In genomic region chr12:116381744-116382455, GRCh38 we compare ENCODE assay signal across 10 cellular contexts.
DNase-seq lines count a peak whose midpoint lies in the region; ATAC-seq and TF ChIP-seq lines count a peak whose summit lies in the region.
"Had no signal": no experiment of that assay in that cellular context is flagged by ENCODE, and none has a peak within 500 bp of the region (broad histone marks: within the 10 kb centered on the region; RNA-seq: fewer than 3 reads in every experiment).

No MANE protein-coding gene starts in this region.

- peaks cover 35 to 44% of the 10 kb centered on the region in 2 experiments for H3K4me1 Mint-ChIP-seq in H9
- no peaks in the 10 kb centered on the region for H3K4me1 Mint-ChIP-seq in activated T-helper 1 cell treated with anti-CD3 and anti-CD28 coated beads, Interleukin-12 subunit alpha, Interleukin-12 subunit beta, Interleukin-2, Interleukin-4 antibody, amounts not matched to agents 30 ng/mL and 10 ng/mL and 1 ng/mL, durations not matched to agents 14 hours and 24 hours and 36 hours (ENCODE audit: low read depth)
- H3K4me1 Mint-ChIP-seq in activated CD8-positive, alpha-beta memory T cell treated with anti-CD3 and anti-CD28 coated beads, Interleukin-2, amount 10 ng/mL, durations not matched to agents 7 days and 5 days: peaks cover 5% of the 10 kb centered on the region

- CTCF ChIA-PET in activated CD8-positive, alpha-beta memory T cell treated with anti-CD3 and anti-CD28 coated beads, Interleukin-2, amount 10 ng/mL, durations not matched to agents 7 days and 5 days (lab: Charles Lee): no interaction called here

- H3K14ac ChIP-seq in H9 (ENCODE audit: insufficient read depth, low read length): peak overlapping the region; percentile 54; the same call in 1 of the 2 replicates

- H3K27ac Mint-ChIP-seq in H9: peak overlapping the region; percentile 18 to 83 (median 41)
- peak overlapping the region; percentile 58 for H3K27ac Mint-ChIP-seq in activated T-helper 1 cell treated with anti-CD3 and anti-CD28 coated beads, Interleukin-12 subunit alpha, Interleukin-12 subunit beta, Interleukin-2, Interleukin-4 antibody, amounts not matched to agents 30 ng/mL and 10 ng/mL and 1 ng/mL, durations not matched to agents 14 hours and 24 hours and 36 hours
- no peak overlapping the region for H3K27ac Mint-ChIP-seq in activated CD8-positive, alpha-beta memory T cell treated with anti-CD3 and anti-CD28 coated beads, Interleukin-2, amount 10 ng/mL, durations not matched to agents 7 days and 5 days
- H3K27ac Mint-ChIP-seq: immature natural killer cell had no signal

- peaks cover 11% of the 10 kb centered on the region for H3F3A ChIP-seq in smooth muscle cell (ENCODE audit: low read depth)

- H3K9ac ChIP-seq in H9 (ENCODE audit: extremely low read depth, insufficient read length, low read length) (peak overlapping the region; percentile 27), smooth muscle cell (ENCODE audit: low read depth) (peak overlapping the region; percentile 49)

- no peaks in the 10 kb centered on the region for H3K9me2 ChIP-seq in hepatocyte (replicated peaks; ENCODE audit: insufficient read depth)

- no peak overlapping the region for H2BK20ac ChIP-seq in H9 (ENCODE audit: low read depth, low read length, poor library complexity, severe bottlenecking)

- H4K5ac ChIP-seq in H9 (ENCODE audit: insufficient read length, low read depth, low read length): no peak overlapping the region

- peak overlapping the region; percentile 48 to 76 for H3K4me3 Mint-ChIP-seq in H9
- no peak overlapping the region for H3K4me3 Mint-ChIP-seq in activated T-helper 1 cell treated with anti-CD3 and anti-CD28 coated beads, Interleukin-12 subunit alpha, Interleukin-12 subunit beta, Interleukin-2, Interleukin-4 antibody, amounts not matched to agents 30 ng/mL and 10 ng/mL and 1 ng/mL, durations not matched to agents 14 hours and 24 hours and 36 hours
- H3K4me3 Mint-ChIP-seq in activated CD8-positive, alpha-beta memory T cell treated with anti-CD3 and anti-CD28 coated beads, Interleukin-2, amount 10 ng/mL, durations not matched to agents 7 days and 5 days: no peak overlapping the region
- H3K4me3 Mint-ChIP-seq: immature natural killer cell had no signal

- H3K27me3 Mint-ChIP-seq in H9 (ENCODE audit: low read depth): peaks cover 27% of the 10 kb centered on the region
- peaks cover 8% of the 10 kb centered on the region for H3K27me3 Mint-ChIP-seq in activated T-helper 1 cell treated with anti-CD3 and anti-CD28 coated beads, Interleukin-12 subunit alpha, Interleukin-12 subunit beta, Interleukin-2, Interleukin-4 antibody, amounts not matched to agents 30 ng/mL and 10 ng/mL and 1 ng/mL, durations not matched to agents 14 hours and 24 hours and 36 hours (ENCODE audit: insufficient read depth)
- peaks cover 22% of the 10 kb centered on the region for H3K27me3 Mint-ChIP-seq in activated CD8-positive, alpha-beta memory T cell treated with anti-CD3 and anti-CD28 coated beads, Interleukin-2, amount 10 ng/mL, durations not matched to agents 7 days and 5 days

- H2BK15ac ChIP-seq in H9 (ENCODE audit: low read depth, low read length): no peak overlapping the region

- peak; percentile 73 for DNase-seq in H9
- DNase-seq in activated T-helper 1 cell treated with anti-CD3 and anti-CD28 coated beads, Interleukin-12 subunit alpha, Interleukin-12 subunit beta, Interleukin-2, Interleukin-4 antibody, amounts not matched to agents 30 ng/mL and 10 ng/mL and 1 ng/mL, durations not matched to agents 14 hours and 24 hours and 36 hours (ENCODE audit: low spot score): no peak
- DNase-seq in hepatocyte (ENCODE audit: low spot score): peak; percentile 62
- DNase-seq in smooth muscle cell (lab: John Stamatoyannopoulos, UW; ENCODE audit: unreplicated experiment): no peak
- DNase-seq in stimulated activated CD4-positive, alpha-beta T cell treated with anti-CD3 and anti-CD28 coated beads, Interleukin-2, amount 100 ng/mL, for 48 hours: no peak
- no peak for DNase-seq in activated CD8-positive, alpha-beta memory T cell treated with anti-CD3 and anti-CD28 coated beads, Interleukin-2, amount 10 ng/mL, durations not matched to agents 7 days and 5 days
- DNase-seq in amygdala (lab: John Stamatoyannopoulos, UW): no peak
- DNase-seq: immature natural killer cell, NCI-H2227 treated with DMSO at 0.1 percent for 48 hours had no signal

- H3K4me2 ChIP-seq in H9 (ENCODE audit: insufficient read depth, insufficient read length, low read length): peak overlapping the region; percentile 91
- peak overlapping the region; percentile 62 for H3K4me2 ChIP-seq in hepatocyte
- peak overlapping the region; percentile 79 for H3K4me2 ChIP-seq in smooth muscle cell

- H2BK120ac ChIP-seq in H9 (ENCODE audit: low read depth, low read length, poor library complexity, severe bottlenecking): no peak overlapping the region

- intact Hi-C loops in activated T-helper 1 cell treated with anti-CD3 and anti-CD28 coated beads, Interleukin-12 subunit alpha, Interleukin-12 subunit beta, Interleukin-2, Interleukin-4 antibody, amounts not matched to agents 30 ng/mL and 10 ng/mL and 1 ng/mL, durations not matched to agents 14 hours and 24 hours and 36 hours (cut with micrococcal nuclease): no loop called here

- H3T11ph ChIP-seq in H9 (ENCODE audit: low read length): no peak overlapping the region

- no peaks in the 10 kb centered on the region for H3K36me3 Mint-ChIP-seq in H9 (ENCODE audit: insufficient read depth in 1 of 3, low read depth in 3 of 3)
- no peaks in the 10 kb centered on the region for H3K36me3 Mint-ChIP-seq in activated T-helper 1 cell treated with anti-CD3 and anti-CD28 coated beads, Interleukin-12 subunit alpha, Interleukin-12 subunit beta, Interleukin-2, Interleukin-4 antibody, amounts not matched to agents 30 ng/mL and 10 ng/mL and 1 ng/mL, durations not matched to agents 14 hours and 24 hours and 36 hours (ENCODE audit: low read depth)
- no peaks in the 10 kb centered on the region for H3K36me3 Mint-ChIP-seq in activated CD8-positive, alpha-beta memory T cell treated with anti-CD3 and anti-CD28 coated beads, Interleukin-2, amount 10 ng/mL, durations not matched to agents 7 days and 5 days
- H3K36me3 Mint-ChIP-seq: immature natural killer cell had no signal

- ATAC-seq in HG03439 (IDR thresholded peaks at IDR 0.05; ENCODE audit: unreplicated experiment): no peak
- no peak for ATAC-seq in activated CD8-positive, alpha-beta memory T cell treated with anti-CD3 and anti-CD28 coated beads, Interleukin-2, amount 10 ng/mL, durations not matched to agents 7 days and 5 days

- H4K8ac ChIP-seq in H9 (replicated peaks; ENCODE audit: insufficient read length, low read depth, low read length): peak overlapping the region; percentile 32

- no peak overlapping the region for H3K23ac ChIP-seq in H9 (ENCODE audit: insufficient read length, low read depth, low read length)

- TF ChIP-seq CTCF in H9 (conservative IDR thresholded peaks at IDR 0.05): no peak
- TF ChIP-seq CTCF in hepatocyte (IDR thresholded peaks at IDR 0.05; ENCODE audit: poor library complexity): no peak
- TF ChIP-seq CTCF in smooth muscle cell (IDR thresholded peaks at IDR 0.05; ENCODE audit: borderline replicate concordance, insufficient read depth, poor library complexity, severe bottlenecking): no peak

- peak overlapping the region; percentile 45 for H3K18ac ChIP-seq in H9 (ENCODE audit: insufficient read length, low read depth, low read length)

- no peak overlapping the region for H2BK5ac ChIP-seq in H9 (ENCODE audit: insufficient read length, low read length)

- H2BK12ac ChIP-seq in H9 (ENCODE audit: insufficient read length, low read depth, low read length): no peak overlapping the region

- H3K4me1 ChIP-seq in H9 (ENCODE audit: insufficient read depth, low read length) (peaks cover 8% of the 10 kb centered on the region; the same call in 1 of the 2 replicates), hepatocyte (ENCODE audit: insufficient read depth) (peaks cover 27% of the 10 kb centered on the region), smooth muscle cell (ENCODE audit: low read depth) (peaks cover 25% of the 10 kb centered on the region)

- H2AFZ ChIP-seq in H9 (ENCODE audit: low read length) (no peak overlapping the region), hepatocyte (peak overlapping the region; percentile 1), smooth muscle cell (ENCODE audit: low read depth) (peak overlapping the region; percentile 17)

- WGBS in H9 (ENCODE audit: extremely low coverage, insufficient read length, low lambda C conversion rate): no CpG with 5 or more reads among the region's 13 CpGs
- WGBS in hepatocyte (ENCODE audit: low lambda C conversion rate, missing lambda C conversion rate): 18% methylated on average over 11 of the region's 13 CpGs
- 3% methylated on average over 12 of the region's 13 CpGs for WGBS in smooth muscle cell (ENCODE audit: low lambda C conversion rate)

- no peak overlapping the region for H2AK5ac ChIP-seq in H9 (ENCODE audit: insufficient read length, low read length)

- H3K9me3 ChIP-seq in H9 (ENCODE audit: control insufficient read depth, low read depth, low read length) (no peaks in the 10 kb centered on the region), hepatocyte (ENCODE audit: low read depth) (no peaks in the 10 kb centered on the region), smooth muscle cell (replicated peaks; ENCODE audit: low read depth) (no peaks in the 10 kb centered on the region)

- H4K20me1 ChIP-seq in H9 (ENCODE audit: control insufficient read depth, insufficient read depth, insufficient read length): no peaks in the 10 kb centered on the region
- no peaks in the 10 kb centered on the region for H4K20me1 ChIP-seq in hepatocyte (ENCODE audit: insufficient read depth, poor library complexity, severe bottlenecking)
- H4K20me1 ChIP-seq in smooth muscle cell (ENCODE audit: low read depth): no peaks in the 10 kb centered on the region

- H3K23me2 ChIP-seq in H9 (ENCODE audit: insufficient read length, low read depth, low read length, poor library complexity, severe bottlenecking): peaks cover 4% of the 10 kb centered on the region

- H3K4me3 ChIP-seq in hepatocyte (no peak overlapping the region), smooth muscle cell (peak overlapping the region; percentile 9)

- H3K27ac ChIP-seq in H9 (ENCODE audit: insufficient read length, low read depth, low read length): peak overlapping the region; percentile 42
- H3K27ac ChIP-seq in hepatocyte: peak overlapping the region; percentile 68
- peak overlapping the region; percentile 81 for H3K27ac ChIP-seq in smooth muscle cell (ENCODE audit: low read depth)

- H3K79me1 ChIP-seq in H9 (ENCODE audit: insufficient read depth, low read depth, low read length, poor library complexity, severe bottlenecking): no peaks in the 10 kb centered on the region

- H3K36me3 ChIP-seq in hepatocyte (replicated peaks; ENCODE audit: insufficient read depth, low read depth): no peaks in the 10 kb centered on the region
- no peaks in the 10 kb centered on the region for H3K36me3 ChIP-seq in smooth muscle cell (ENCODE audit: low read depth)

- no peak overlapping the region for H4K91ac ChIP-seq in H9 (ENCODE audit: insufficient read length, low read depth, low read length)

- no peak overlapping the region for H3K4ac ChIP-seq in H9 (ENCODE audit: low read depth, low read length)

- H3K79me2 ChIP-seq in H9 (ENCODE audit: insufficient read depth, low read length): no peaks in the 10 kb centered on the region
- H3K79me2 ChIP-seq in hepatocyte: no peaks in the 10 kb centered on the region
- no peaks in the 10 kb centered on the region for H3K79me2 ChIP-seq in smooth muscle cell (ENCODE audit: low read depth)

- H3K9me3 Mint-ChIP-seq in H9: no peaks in the 10 kb centered on the region; a peak in 2 of 5 replicates
- H3K9me3 Mint-ChIP-seq in activated T-helper 1 cell treated with anti-CD3 and anti-CD28 coated beads, Interleukin-12 subunit alpha, Interleukin-12 subunit beta, Interleukin-2, Interleukin-4 antibody, amounts not matched to agents 30 ng/mL and 10 ng/mL and 1 ng/mL, durations not matched to agents 14 hours and 24 hours and 36 hours: no peaks in the 10 kb centered on the region
- H3K9me3 Mint-ChIP-seq in activated CD8-positive, alpha-beta memory T cell treated with anti-CD3 and anti-CD28 coated beads, Interleukin-2, amount 10 ng/mL, durations not matched to agents 7 days and 5 days (ENCODE audit: low read depth): no peaks in the 10 kb centered on the region

- H3K27me3 ChIP-seq in H9 (ENCODE audit: insufficient read depth, low read length): no peaks in the 10 kb centered on the region
- no peaks in the 10 kb centered on the region for H3K27me3 ChIP-seq in hepatocyte
- H3K27me3 ChIP-seq in smooth muscle cell (ENCODE audit: low read depth): no peaks in the 10 kb centered on the region

- H3K56ac ChIP-seq in H9 (ENCODE audit: insufficient read length, low read depth, low read length): no peak overlapping the region

Comparison
In these comparisons a context has a peak if more than half of its experiments do, and no peak if none do; other contexts are left out.
1. DNase-seq: peak in H9 (single experiment) and hepatocyte (single experiment); none in activated T-helper 1 cell treated with anti-CD3 and anti-CD28 coated beads, Interleukin-12 subunit alpha, Interleukin-12 subunit beta, Interleukin-2, Interleukin-4 antibody, amounts not matched to agents 30 ng/mL and 10 ng/mL and 1 ng/mL, durations not matched to agents 14 hours and 24 hours and 36 hours (single experiment), smooth muscle cell (single experiment), stimulated activated CD4-positive, alpha-beta T cell treated with anti-CD3 and anti-CD28 coated beads, Interleukin-2, amount 100 ng/mL, for 48 hours (0 of 2), activated CD8-positive, alpha-beta memory T cell treated with anti-CD3 and anti-CD28 coated beads, Interleukin-2, amount 10 ng/mL, durations not matched to agents 7 days and 5 days (single experiment) and amygdala (0 of 56).
2. H3K4me3 Mint-ChIP-seq: peak in H9 (2 of 2); none in activated T-helper 1 cell treated with anti-CD3 and anti-CD28 coated beads, Interleukin-12 subunit alpha, Interleukin-12 subunit beta, Interleukin-2, Interleukin-4 antibody, amounts not matched to agents 30 ng/mL and 10 ng/mL and 1 ng/mL, durations not matched to agents 14 hours and 24 hours and 36 hours (single experiment) and activated CD8-positive, alpha-beta memory T cell treated with anti-CD3 and anti-CD28 coated beads, Interleukin-2, amount 10 ng/mL, durations not matched to agents 7 days and 5 days (single experiment).
3. Peak in every context shown above with its lines, with median percentiles within 50 percentile points of each other: H3K27ac ChIP-seq and H3K4me2 ChIP-seq.